ENCODE assay signal across 5 cellular contexts in genomic region chr19:40119380-40119779, GRCh38.
"Had no signal": no experiment of that assay in that cellular context is flagged by ENCODE, and none has a peak within 500 bp of the region (broad histone marks: within the 10 kb centered on the region; RNA-seq: fewer than 3 reads in every experiment).

No MANE protein-coding gene starts in this region.

- H3K27ac ChIP-seq: HL-60 had no signal

- ATAC-seq: K562 had no signal

- FAIRE-seq: HTR-8/SVneo, K562 had no signal

- DNase-seq: IMR-90, KBM-7 had no signal

- H3K4me3 ChIP-seq: K562 had no signal
